In genomic region chr1:26237230-26237966, GRCh38 we compare ENCODE assay signal across 12 cellular contexts. TPM values are rescaled to one million over a fixed set of nuclear protein-coding genes. Genes with fewer than 3 reads are reported as not detected.
A peak's percentile ranks its signal among the peaks of the same experiment; 100 is the strongest.
DNase-seq lines count a peak whose midpoint lies in the region; ATAC-seq and TF ChIP-seq lines count a peak whose summit lies in the region.
"Had no signal": no experiment of that assay in that cellular context is flagged by ENCODE, and none has a peak within 500 bp of the region (broad histone marks: within the 10 kb centered on the region; RNA-seq: fewer than 3 reads in every experiment).

No MANE protein-coding gene starts in this region.

- peaks cover 8% of the 10 kb centered on the region for H3K36me3 Mint-ChIP-seq in T-helper 1 cell treated with Interleukin-12 subunit alpha and Interleukin-12 subunit beta and Interleukin-4 antibody, amounts not matched to agents 30 μg/mL and 1 μg/mL, for 36 hours (ENCODE audit: low read depth)

- H3K9me3 Mint-ChIP-seq in T-helper 1 cell treated with Interleukin-12 subunit alpha and Interleukin-12 subunit beta and Interleukin-4 antibody, amounts not matched to agents 30 μg/mL and 1 μg/mL, for 36 hours = no peaks in the 10 kb centered on the region

- H3K4me3 ChIP-seq in fibroblast of pulmonary artery (replicated peaks; ENCODE audit: low read depth, low read length) = no peak overlapping the region

- peak overlapping the region; percentile 50 for H3K27ac Mint-ChIP-seq in T-helper 1 cell treated with Interleukin-12 subunit alpha and Interleukin-12 subunit beta and Interleukin-4 antibody, amounts not matched to agents 30 μg/mL and 1 μg/mL, for 36 hours
- H3K27ac Mint-ChIP-seq: neural progenitor cell had no signal

- DNase-seq in CD1c-positive myeloid dendritic cell (ENCODE audit: extremely low spot score) (peak; percentile 26), H4 (ENCODE audit: low spot score) (peak; percentile 67), fibroblast of pulmonary artery (ENCODE audit: low read depth) (peak; percentile 47), GM10266 (ENCODE audit: extremely low spot score) (no peak), DMS79 (lab: John Stamatoyannopoulos, UW) (no peak), NCI-H2107 (lab: John Stamatoyannopoulos, UW) (no peak)
- DNase-seq: activated CD8-positive, alpha-beta memory T cell treated with anti-CD3 and anti-CD28 coated beads for 24 hours; NCI-H1930; stimulated activated naive CD4-positive, alpha-beta T cell had no signal

- peaks cover 30% of the 10 kb centered on the region for H3K4me1 Mint-ChIP-seq in T-helper 1 cell treated with Interleukin-12 subunit alpha and Interleukin-12 subunit beta and Interleukin-4 antibody, amounts not matched to agents 30 μg/mL and 1 μg/mL, for 36 hours (ENCODE audit: low read depth)

- H3K4me3 Mint-ChIP-seq in T-helper 1 cell treated with Interleukin-12 subunit alpha and Interleukin-12 subunit beta and Interleukin-4 antibody, amounts not matched to agents 30 μg/mL and 1 μg/mL, for 36 hours = peak overlapping the region; percentile 27

- no peak for TF ChIP-seq CTCF in fibroblast of pulmonary artery (IDR thresholded peaks at IDR 0.05; ENCODE audit: low read length, missing control alignments)
- TF ChIP-seq CTCF in GM10266 (IDR thresholded peaks at IDR 0.05; ENCODE audit: control insufficient read depth, insufficient read depth, low read depth, missing control alignments) = no peak

- H3K27me3 Mint-ChIP-seq in T-helper 1 cell treated with Interleukin-12 subunit alpha and Interleukin-12 subunit beta and Interleukin-4 antibody, amounts not matched to agents 30 μg/mL and 1 μg/mL, for 36 hours (ENCODE audit: low read depth) = peaks cover 5% of the 10 kb centered on the region

- ATAC-seq in GM19035 (IDR thresholded peaks at IDR 0.05; ENCODE audit: unreplicated experiment) = no peak

RNA-seq across cellular contexts. Expression of gene CEP85, which starts 3.4 kb away (rescaled TPM):
- 18.1 and 21.3 TPM in 2 replicates for total RNA-seq in H4 (2014; rRNA removed; shearing (Covaris generic))

RNA-seq across cellular contexts. Expression of gene SH3BGRL3, which starts 42.5 kb away (rescaled TPM):
- 77.7 and 126 TPM in 2 replicates for total RNA-seq in H4 (2014; rRNA removed; shearing (Covaris generic))

RNA-seq across cellular contexts. Expression of gene CATSPER4, which starts 47.0 kb away (rescaled TPM):
- total RNA-seq in H4 (2014; rRNA removed; shearing (Covaris generic)) = not detected in 2 replicates

Comparison
In these comparisons a context has a peak if more than half of its experiments do, and no peak if none do; other contexts are left out.
1. DNase-seq: peak in CD1c-positive myeloid dendritic cell (single experiment), H4 (single experiment) and fibroblast of pulmonary artery (single experiment); none in GM10266 (single experiment), DMS79 (single experiment) and NCI-H2107 (single experiment).